18 cellular contexts compared by ENCODE assay signal in genomic region chr9:89879711-89880110, GRCh38.
A peak's percentile ranks its signal among the peaks of the same experiment; 100 is the strongest.
DNase-seq lines count a peak whose midpoint lies in the region; ATAC-seq and TF ChIP-seq lines count a peak whose summit lies in the region.
"Had no signal": no experiment of that assay in that cellular context is flagged by ENCODE, and none has a peak within 500 bp of the region (broad histone marks: within the 10 kb centered on the region; RNA-seq: fewer than 3 reads in every experiment).

No MANE protein-coding gene starts in this region.

- H3F3A ChIP-seq in GM23338 (replicated peaks; ENCODE audit: low read depth): no peaks in the 10 kb centered on the region

- no peaks in the 10 kb centered on the region for H3K9me2 ChIP-seq in GM23338 (ENCODE audit: insufficient read depth)

- peak; percentile 29 for DNase-seq in activated CD8-positive, alpha-beta memory T cell treated with anti-CD3 and anti-CD28 coated beads, Interleukin-2, amount 10 ng/mL, durations not matched to agents 7 days and 5 days
- DNase-seq in activated CD8-positive, alpha-beta memory T cell treated with anti-CD3 and anti-CD28 coated beads, Interleukin-2, amount 50 U/mL, for 4 hours: no peak
- DNase-seq in cardiac septum (ENCODE audit: low spot score): peak; percentile 75
- DNase-seq in psoas muscle: peak; percentile 66 to 88
- DNase-seq in aorta: peak; percentile 63 to 76
- no peak for DNase-seq in NCI-H2171 (lab: John Stamatoyannopoulos, UW)
- DNase-seq in GM23338 (ENCODE audit: low spot score): no peak
- no peak for DNase-seq in NCI-H774 (lab: John Stamatoyannopoulos, UW)
- DNase-seq: 8988T; activated naive CD4-positive, alpha-beta T cell treated with anti-CD3 and anti-CD28 coated beads for 36 hours; GOT3; MV-4-11; NCI-H187 treated with DMSO at 0.1 percent for 48 hours; T-helper 9 cell had no signal

- 79 to 82% (median 80%) methylated on average over 8 of the region's 8 CpGs for WGBS in psoas muscle, 3 donors
- 93 to 95% methylated on average over 8 of the region's 8 CpGs for WGBS in aorta, 2 donors

- intact Hi-C loops in cardiac septum (cut with DNase I) (loop anchor here (5.0 kb wide), 1 partner anchor 272 kb away; the partner anchor contains the start of gene GADD45G), psoas muscle (cut with DNase I) (loop anchor here (2.0 to 10.0 kb wide), 4 partner anchors 195 to 275 kb away; partner anchors contain the start of gene GADD45G (in 1 of the 2)), aorta (cut with DNase I) (no loop called here)

- no peaks in the 10 kb centered on the region for H3K4me1 Mint-ChIP-seq in activated CD8-positive, alpha-beta memory T cell treated with anti-CD3 and anti-CD28 coated beads, Interleukin-2, amount 10 ng/mL, durations not matched to agents 7 days and 5 days
- H3K4me1 Mint-ChIP-seq in GM23338: peaks cover 2% of the 10 kb centered on the region; the same call in 2 of the 3 replicates

- H3K27ac ChIP-seq in psoas muscle: no peak overlapping the region
- no peak overlapping the region for H3K27ac ChIP-seq in aorta (ENCODE audit: low read depth in 1 of 2, low read length in 2 of 2)
- H3K27ac ChIP-seq in GM23338 (ENCODE audit: low read depth): no peak overlapping the region
- H3K27ac ChIP-seq: KMS-11, neural progenitor cell had no signal

- no peaks in the 10 kb centered on the region for H3K27me3 Mint-ChIP-seq in activated CD8-positive, alpha-beta memory T cell treated with anti-CD3 and anti-CD28 coated beads, Interleukin-2, amount 10 ng/mL, durations not matched to agents 7 days and 5 days
- H3K27me3 Mint-ChIP-seq in GM23338 (ENCODE audit: insufficient read depth, low read depth, poor library complexity): peaks cover 1% of the 10 kb centered on the region

- no peak for ATAC-seq in activated CD8-positive, alpha-beta memory T cell treated with anti-CD3 and anti-CD28 coated beads, Interleukin-2, amount 10 ng/mL, durations not matched to agents 7 days and 5 days
- ATAC-seq in psoas muscle: peak in 2 of 4 donors; percentile 12 to 14
- ATAC-seq in aorta (ENCODE audit: low FRiP score): peak; percentile 44
- no peak for ATAC-seq in GM23338
- ATAC-seq: SK-N-SH treated with all-trans-retinoic acid at 6 μM for 48 hours had no signal

- CTCF ChIA-PET in activated CD8-positive, alpha-beta memory T cell treated with anti-CD3 and anti-CD28 coated beads, Interleukin-2, amount 10 ng/mL, durations not matched to agents 7 days and 5 days (lab: Charles Lee): interaction anchor here (1.1 to 5.9 kb wide), 2 partner anchors 76 to 277 kb away, joined by 4 to 43 read pairs; partner anchors contain the start of gene GADD45G

- no peaks in the 10 kb centered on the region for H3K9me3 Mint-ChIP-seq in activated CD8-positive, alpha-beta memory T cell treated with anti-CD3 and anti-CD28 coated beads, Interleukin-2, amount 10 ng/mL, durations not matched to agents 7 days and 5 days (ENCODE audit: low read depth)
- no peaks in the 10 kb centered on the region for H3K9me3 Mint-ChIP-seq in GM23338
- H3K9me3 Mint-ChIP-seq: activated naive CD4-positive, alpha-beta T cell treated with anti-CD3 and anti-CD28 coated beads for 36 hours; mesothelial cell of epicardium; neural progenitor cell had no signal

- no peak for TF ChIP-seq CTCF in psoas muscle (IDR thresholded peaks at IDR 0.05)
- no peak for TF ChIP-seq CTCF in GM23338 (conservative IDR thresholded peaks at IDR 0.05; ENCODE audit: low read depth in 2 of 2)

- H3K79me2 ChIP-seq in GM23338 (replicated peaks; ENCODE audit: insufficient read depth): no peaks in the 10 kb centered on the region

- H3K36me3 Mint-ChIP-seq in activated CD8-positive, alpha-beta memory T cell treated with anti-CD3 and anti-CD28 coated beads, Interleukin-2, amount 10 ng/mL, durations not matched to agents 7 days and 5 days: no peaks in the 10 kb centered on the region
- H3K36me3 Mint-ChIP-seq in GM23338 (ENCODE audit: low read depth): no peaks in the 10 kb centered on the region
- H3K36me3 Mint-ChIP-seq: mesothelial cell of epicardium, neural progenitor cell had no signal

- H3K4me2 ChIP-seq in GM23338: no peak overlapping the region
- H3K4me2 ChIP-seq: KMS-11, neural progenitor cell had no signal

- H3K4me3 ChIP-seq in psoas muscle (no peak overlapping the region), aorta (ENCODE audit: low read length in 2 of 2) (no peak overlapping the region), GM23338 (no peak overlapping the region)
- H3K4me3 ChIP-seq: neural progenitor cell had no signal

- no peaks in the 10 kb centered on the region for H3K36me3 ChIP-seq in psoas muscle (ENCODE audit: insufficient read depth in 1 of 2, low read depth in 1 of 2)
- H3K36me3 ChIP-seq in aorta (ENCODE audit: control insufficient read depth in 1 of 2, insufficient read depth in 2 of 2, low read length in 1 of 2): no peaks in the 10 kb centered on the region
- no peaks in the 10 kb centered on the region for H3K36me3 ChIP-seq in GM23338 (ENCODE audit: insufficient read depth)
- H3K36me3 ChIP-seq: neural progenitor cell had no signal

- H3K4me1 ChIP-seq in psoas muscle (peaks cover 48% of the 10 kb centered on the region), aorta (ENCODE audit: control insufficient read depth in 1 of 2, insufficient read depth in 2 of 2, low read length in 2 of 2) (no peaks in the 10 kb centered on the region), GM23338 (ENCODE audit: insufficient read depth) (no peaks in the 10 kb centered on the region)
- H3K4me1 ChIP-seq: neural progenitor cell had no signal

- no peak overlapping the region for H3K4me3 Mint-ChIP-seq in activated CD8-positive, alpha-beta memory T cell treated with anti-CD3 and anti-CD28 coated beads, Interleukin-2, amount 10 ng/mL, durations not matched to agents 7 days and 5 days
- H3K4me3 Mint-ChIP-seq in GM23338: no peak overlapping the region
- H3K4me3 Mint-ChIP-seq: activated naive CD4-positive, alpha-beta T cell treated with anti-CD3 and anti-CD28 coated beads for 36 hours; mesothelial cell of epicardium; neural progenitor cell had no signal

- H3K27ac Mint-ChIP-seq in activated CD8-positive, alpha-beta memory T cell treated with anti-CD3 and anti-CD28 coated beads, Interleukin-2, amount 10 ng/mL, durations not matched to agents 7 days and 5 days: no peak overlapping the region
- no peak overlapping the region for H3K27ac Mint-ChIP-seq in GM23338
- H3K27ac Mint-ChIP-seq: activated naive CD4-positive, alpha-beta T cell treated with anti-CD3 and anti-CD28 coated beads for 36 hours; mesothelial cell of epicardium; neural progenitor cell had no signal

- H4K20me1 ChIP-seq in GM23338 (replicated peaks; ENCODE audit: insufficient read depth): no peaks in the 10 kb centered on the region

- H2AFZ ChIP-seq in GM23338: no peak overlapping the region
- H2AFZ ChIP-seq: neural progenitor cell had no signal

- H3K27me3 ChIP-seq in psoas muscle (ENCODE audit: insufficient read depth in 3 of 3, low read length in 2 of 3): no peaks in the 10 kb centered on the region
- H3K27me3 ChIP-seq in aorta (ENCODE audit: control insufficient read depth in 1 of 2, insufficient read depth in 2 of 2, low read length in 1 of 2): no peaks in the 10 kb centered on the region
- H3K27me3 ChIP-seq in GM23338 (ENCODE audit: insufficient read depth): no peaks in the 10 kb centered on the region
- H3K27me3 ChIP-seq: neural progenitor cell had no signal

- H3K9me3 ChIP-seq in psoas muscle (no peaks in the 10 kb centered on the region), aorta (ENCODE audit: control insufficient read depth, low read length) (no peaks in the 10 kb centered on the region)

TF ChIP-seq in GM23338, 12 proteins besides CTCF, POLR2A, EP300 and RAD21 (continues in another document):
- TF ChIP-seq NANOG (IDR thresholded peaks at IDR 0.05; ENCODE audit: borderline replicate concordance) (no peak), EZH2 (IDR thresholded peaks at IDR 0.05; ENCODE audit: low read depth, unreplicated experiment) (no peak), REST (IDR thresholded peaks at IDR 0.05; ENCODE audit: unreplicated experiment) (no peak), CREB1 (CRISPR knock-in tag; IDR thresholded peaks at IDR 0.05; ENCODE audit: low read depth) (no peak), ETS1 (IDR thresholded peaks at IDR 0.05) (no peak), ZNF331 (CRISPR knock-in tag; IDR thresholded peaks at IDR 0.05; ENCODE audit: low read depth) (no peak), STAT1 (IDR thresholded peaks at IDR 0.05; ENCODE audit: unreplicated experiment) (no peak), EZH2phosphoT487 (IDR thresholded peaks at IDR 0.05; ENCODE audit: unreplicated experiment) (no peak)

Comparison
In these comparisons a context has a peak if more than half of its experiments do, and no peak if none do; other contexts are left out.
1. DNase-seq: peak in activated CD8-positive, alpha-beta memory T cell treated with anti-CD3 and anti-CD28 coated beads, Interleukin-2, amount 10 ng/mL, durations not matched to agents 7 days and 5 days (single experiment), cardiac septum (single experiment), psoas muscle (2 of 2) and aorta (2 of 2); none in activated CD8-positive, alpha-beta memory T cell treated with anti-CD3 and anti-CD28 coated beads, Interleukin-2, amount 50 U/mL, for 4 hours (single experiment), NCI-H2171 (single experiment), GM23338 (single experiment) and NCI-H774 (single experiment).
2. intact Hi-C loops: an anchor here in cardiac septum (5.0 kb wide) and psoas muscle (2.0 to 10.0 kb wide); none called in aorta.